In genomic region chr6:71124340-71124739, GRCh38 we compare ENCODE assay signal across 19 cellular contexts.
DNase-seq lines count a peak whose midpoint lies in the region; ATAC-seq and TF ChIP-seq lines count a peak whose summit lies in the region.
"Had no signal": no experiment of that assay in that cellular context is flagged by ENCODE, and none has a peak within 500 bp of the region (broad histone marks: within the 10 kb centered on the region; RNA-seq: fewer than 3 reads in every experiment).

No MANE protein-coding gene starts in this region.

- H3K4me3 Mint-ChIP-seq in GM23338 (no peak overlapping the region), activated B cell treated with CpG ODN at 0.5 μM for 24 hours (no peak overlapping the region)
- H3K4me3 Mint-ChIP-seq: activated CD4-positive, alpha-beta T cell treated with anti-CD3 and anti-CD28 coated beads for 36 hours; activated naive CD8-positive, alpha-beta T cell treated with anti-CD3 and anti-CD28 coated beads for 36 hours; stimulated activated naive CD8-positive, alpha-beta T cell treated with anti-CD3 and anti-CD28 coated beads, Interleukin-15, amount 100 ng/mL, for 72 hours had no signal

- intact Hi-C loops in activated B cell treated with CpG ODN at 0.5 μM for 24 hours (cut with micrococcal nuclease), result no loop called here
- intact Hi-C loops in dorsolateral prefrontal cortex (cut with DNase I), result no loop called here

- TF ChIP-seq CTCF in GM23338 (conservative IDR thresholded peaks at IDR 0.05; ENCODE audit: low read depth in 2 of 2) (no peak), activated B cell treated with CpG ODN at 0.5 μM for 24 hours (IDR thresholded peaks at IDR 0.05) (no peak), osteoblast (IDR thresholded peaks at IDR 0.05; ENCODE audit: extremely low read depth, low read depth, low read length) (no peak), omental fat pad (IDR thresholded peaks at IDR 0.05) (no peak), dorsolateral prefrontal cortex (IDR thresholded peaks at IDR 0.05 in 54 of 56, conservative IDR thresholded peaks at IDR 0.05 in 2 of 56; ENCODE audit: low read depth in 1 of 56, partially characterized antibody in 56 of 56) (no peak)

- H3K4me1 ChIP-seq in GM23338 (ENCODE audit: insufficient read depth), result peaks cover 11% of the 10 kb centered on the region; the same call in 1 of the 2 replicates
- peaks cover 5% of the 10 kb centered on the region for H3K4me1 ChIP-seq in osteoblast (ENCODE audit: insufficient read depth, low read length)
- H3K4me1 ChIP-seq: spleen had no signal

- 0 out of 2 replicates have a peak, but pooled peaks cover 4% of the 10 kb centered on the region for H3K9me2 ChIP-seq in GM23338 (ENCODE audit: insufficient read depth)

- H3K4me3 ChIP-seq in GM23338, result no peak overlapping the region
- no peak overlapping the region for H3K4me3 ChIP-seq in osteoblast (ENCODE audit: insufficient read depth, low read length)
- no peak overlapping the region for H3K4me3 ChIP-seq in dorsolateral prefrontal cortex
- H3K4me3 ChIP-seq: coronary artery, spleen had no signal

- H3K79me2 ChIP-seq in GM23338 (replicated peaks; ENCODE audit: insufficient read depth) (no peaks in the 10 kb centered on the region), osteoblast (ENCODE audit: insufficient read depth, low read length) (no peaks in the 10 kb centered on the region)

- H3F3A ChIP-seq in GM23338 (replicated peaks; ENCODE audit: low read depth), result no peaks in the 10 kb centered on the region

- no peaks in the 10 kb centered on the region for H4K20me1 ChIP-seq in GM23338 (replicated peaks; ENCODE audit: insufficient read depth)
- H4K20me1 ChIP-seq in osteoblast (ENCODE audit: insufficient read depth, low read length), result no peaks in the 10 kb centered on the region

- H3K9me3 Mint-ChIP-seq in GM23338 (peaks cover 12% of the 10 kb centered on the region; the same call in 2 of the 3 replicates), activated B cell treated with CpG ODN at 0.5 μM for 24 hours (peaks cover 16% of the 10 kb centered on the region)

- H3K9me3 ChIP-seq in osteoblast (ENCODE audit: low read depth, low read length), result peaks cover 1% of the 10 kb centered on the region

- H3K27me3 Mint-ChIP-seq in GM23338 (ENCODE audit: insufficient read depth, low read depth, poor library complexity) (no peaks in the 10 kb centered on the region), activated B cell treated with CpG ODN at 0.5 μM for 24 hours (peaks cover 2% of the 10 kb centered on the region)
- H3K27me3 Mint-ChIP-seq: stimulated activated naive CD8-positive, alpha-beta T cell treated with anti-CD3 and anti-CD28 coated beads, Interleukin-15, amount 100 ng/mL, for 72 hours had no signal

- H3K27me3 ChIP-seq in GM23338 (ENCODE audit: insufficient read depth) (no peaks in the 10 kb centered on the region), osteoblast (ENCODE audit: insufficient read depth, low read length) (no peaks in the 10 kb centered on the region), dorsolateral prefrontal cortex (no peaks in the 10 kb centered on the region)
- H3K27me3 ChIP-seq: spleen had no signal

- H3K4me2 ChIP-seq in GM23338, result no peak overlapping the region
- peak overlapping the region; percentile 23 for H3K4me2 ChIP-seq in osteoblast (ENCODE audit: insufficient read depth, low read length)

- no peak for ATAC-seq in GM23338
- peak; percentile 93 for ATAC-seq in activated B cell treated with CpG ODN at 0.5 μM for 24 hours (ENCODE audit: low read depth)
- no peak for ATAC-seq in omental fat pad (ENCODE audit: low FRiP score)
- ATAC-seq: activated CD4-positive, alpha-beta T cell treated with anti-CD3 and anti-CD28 coated beads for 36 hours; Right ventricle myocardium inferior; stimulated activated naive CD8-positive, alpha-beta T cell treated with anti-CD3 and anti-CD28 coated beads, Interleukin-15, amount 100 ng/mL, for 72 hours had no signal

- H3K36me3 Mint-ChIP-seq in GM23338 (ENCODE audit: low read depth) (peaks cover 7% of the 10 kb centered on the region; the same call in 1 of the 3 replicates), activated B cell treated with CpG ODN at 0.5 μM for 24 hours (ENCODE audit: low read depth) (no peaks in the 10 kb centered on the region)
- H3K36me3 Mint-ChIP-seq: activated naive CD8-positive, alpha-beta T cell treated with anti-CD3 and anti-CD28 coated beads for 36 hours had no signal

- H3K4me1 Mint-ChIP-seq in GM23338 (peaks cover 21% of the 10 kb centered on the region), activated B cell treated with CpG ODN at 0.5 μM for 24 hours (peaks cover 13% of the 10 kb centered on the region)
- H3K4me1 Mint-ChIP-seq: activated CD4-positive, alpha-beta T cell treated with anti-CD3 and anti-CD28 coated beads for 36 hours; activated naive CD8-positive, alpha-beta T cell treated with anti-CD3 and anti-CD28 coated beads for 36 hours; stimulated activated naive CD8-positive, alpha-beta T cell treated with anti-CD3 and anti-CD28 coated beads, Interleukin-15, amount 100 ng/mL, for 72 hours had no signal

- peak overlapping the region; percentile 83 for H2AFZ ChIP-seq in GM23338
- no peak overlapping the region for H2AFZ ChIP-seq in osteoblast (ENCODE audit: low read length)

- H3K36me3 ChIP-seq in GM23338 (ENCODE audit: insufficient read depth), result no peaks in the 10 kb centered on the region
- H3K36me3 ChIP-seq in osteoblast (ENCODE audit: insufficient read depth, low read length), result no peaks in the 10 kb centered on the region
- H3K36me3 ChIP-seq: spleen had no signal

- H3K27ac Mint-ChIP-seq in GM23338 (no peak overlapping the region), activated B cell treated with CpG ODN at 0.5 μM for 24 hours (no peak overlapping the region)
- H3K27ac Mint-ChIP-seq: activated CD4-positive, alpha-beta T cell treated with anti-CD3 and anti-CD28 coated beads for 36 hours; activated naive CD8-positive, alpha-beta T cell treated with anti-CD3 and anti-CD28 coated beads for 36 hours; stimulated activated naive CD8-positive, alpha-beta T cell treated with anti-CD3 and anti-CD28 coated beads, Interleukin-15, amount 100 ng/mL, for 72 hours had no signal

- POLR2A ChIA-PET in activated B cell treated with CpG ODN at 0.5 μM for 24 hours (lab: Charles Lee), result no interaction called here

- H3K27ac ChIP-seq in GM23338 (ENCODE audit: low read depth) (no peak overlapping the region), osteoblast (ENCODE audit: low read depth, low read length) (no peak overlapping the region), dorsolateral prefrontal cortex (no peak overlapping the region)
- H3K27ac ChIP-seq: coronary artery, spleen had no signal

- DNase-seq in GM23338 (ENCODE audit: low spot score), result no peak
- peak; percentile 84 for DNase-seq in NCI-H446 treated with DMSO at 0.1 percent for 48 hours (lab: John Stamatoyannopoulos, UW)
- DNase-seq in activated B cell treated with CpG ODN at 0.5 μM for 24 hours, result no peak
- peak; percentile 29 for DNase-seq in osteoblast (ENCODE audit: insufficient read length, low spot score, missing footprints)
- no peak for DNase-seq in omental fat pad (ENCODE audit: low spot score)
- DNase-seq in dorsolateral prefrontal cortex, result no peak
- DNase-seq in NCI-H2029 treated with DMSO at 0.1 percent for 48 hours (lab: John Stamatoyannopoulos, UW), result no peak
- DNase-seq in activated naive CD4-positive, alpha-beta T cell treated with anti-CD3 and anti-CD28 coated beads, Interleukin-2, amount 50 U/mL, for 16 hours, result no peak
- DNase-seq: activated CD4-positive, alpha-beta T cell treated with anti-CD3 and anti-CD28 coated beads for 36 hours; activated naive CD8-positive, alpha-beta T cell treated with anti-CD3 and anti-CD28 coated beads for 36 hours; COR-L47; NCI-H1417 treated with DMSO at 0.1 percent for 48 hours; NCI-H2171; spleen; stimulated activated CD4-positive, alpha-beta T cell treated with anti-CD3 and anti-CD28 coated beads, Interleukin-4, amount 100 ng/mL, for 24 hours; stimulated activated naive CD8-positive, alpha-beta T cell treated with anti-CD3 and anti-CD28 coated beads, Interleukin-15, amount 100 ng/mL, for 72 hours; trophoblast cell had no signal

- CTCF ChIA-PET in activated B cell treated with CpG ODN at 0.5 μM for 24 hours (lab: Charles Lee), result no interaction called here

TF ChIP-seq in GM23338, 12 proteins besides CTCF, POLR2A, EP300 and RAD21 (continues in another document):
- TF ChIP-seq EZH2phosphoT487 (IDR thresholded peaks at IDR 0.05; ENCODE audit: unreplicated experiment) (no peak), ZNF331 (CRISPR knock-in tag; IDR thresholded peaks at IDR 0.05; ENCODE audit: low read depth) (no peak)

Comparison
In these comparisons a context has a peak if more than half of its experiments do, and no peak if none do; other contexts are left out.
1. DNase-seq: peak in NCI-H446 treated with DMSO at 0.1 percent for 48 hours (single experiment) and osteoblast (single experiment); none in GM23338 (single experiment), activated B cell treated with CpG ODN at 0.5 μM for 24 hours (single experiment), omental fat pad (single experiment), dorsolateral prefrontal cortex (0 of 10), NCI-H2029 treated with DMSO at 0.1 percent for 48 hours (single experiment) and activated naive CD4-positive, alpha-beta T cell treated with anti-CD3 and anti-CD28 coated beads, Interleukin-2, amount 50 U/mL, for 16 hours (single experiment).